ENCODE assay signal across 8 cellular contexts in the genomic region with DNA sequence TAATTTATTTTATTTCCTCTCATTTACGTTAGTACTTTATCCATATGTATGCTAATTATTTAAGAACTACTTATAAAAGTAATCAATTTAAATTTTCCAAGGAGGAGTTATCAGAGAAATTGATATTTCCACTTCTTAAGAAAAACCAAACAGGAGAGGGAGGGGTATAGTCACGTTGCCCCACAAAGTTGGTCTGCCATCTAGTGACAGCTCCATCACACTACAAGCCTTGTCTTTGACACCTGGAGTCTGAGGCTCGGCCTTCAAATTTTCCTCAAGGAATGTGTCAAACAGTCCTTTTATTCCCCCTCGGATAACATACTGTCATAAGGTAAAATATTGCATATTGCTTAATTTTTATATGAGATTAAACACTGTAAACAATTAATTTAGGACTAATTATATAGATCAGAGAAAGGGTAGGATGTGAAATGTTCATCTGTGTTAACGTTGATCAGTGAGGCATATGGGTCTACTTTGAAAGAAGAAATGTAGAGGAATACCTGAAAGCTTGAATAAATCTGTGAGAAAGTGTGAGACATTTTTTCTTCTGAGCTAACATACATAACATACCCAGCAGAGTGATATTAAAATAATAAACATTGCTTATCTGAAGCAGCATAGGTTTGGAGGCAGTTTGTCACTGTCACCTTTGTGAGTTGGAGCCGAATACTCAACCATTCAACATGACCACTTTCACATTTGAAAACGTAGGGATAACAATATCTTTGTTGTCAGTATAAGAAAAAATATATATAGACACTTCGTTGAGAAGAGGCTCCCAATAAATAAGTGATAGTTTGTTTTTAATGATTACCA.
DNase-seq lines count a peak whose midpoint lies in the region; ATAC-seq and TF ChIP-seq lines count a peak whose summit lies in the region.

No MANE protein-coding gene starts in this region.

- ATAC-seq in natural killer cell, result peak in 2 of 3 donors; percentile 45 to 55
- ATAC-seq in natural killer cell treated with Interleukin-12 subunit alpha and Interleukin-12 subunit beta and Interleukin-15 and Interleukin-18, amount 100 ng/mL, for 72 hours, result no peak
- ATAC-seq in GM21390 (IDR thresholded peaks at IDR 0.05; ENCODE audit: unreplicated experiment), result peak; percentile 92
- ATAC-seq in HG03521 (IDR thresholded peaks at IDR 0.05; ENCODE audit: unreplicated experiment), result peak; percentile 93
- no peak for ATAC-seq in GM18517 (IDR thresholded peaks at IDR 0.05; ENCODE audit: unreplicated experiment)

- H3K4me3 Mint-ChIP-seq in natural killer cell, result no peak overlapping the region
- H3K4me3 Mint-ChIP-seq in natural killer cell treated with Interleukin-12 subunit alpha and Interleukin-12 subunit beta and Interleukin-15 and Interleukin-18, amount 100 ng/mL, for 72 hours, result no peak overlapping the region

- no peaks in the 10 kb centered on the region for H3K4me1 ChIP-seq in osteoblast (ENCODE audit: insufficient read depth, low read length)

- H3K27ac ChIP-seq in epithelial cell of prostate (no peak overlapping the region), osteoblast (ENCODE audit: low read depth, low read length) (no peak overlapping the region)

- H3K27ac Mint-ChIP-seq in natural killer cell, result no peak overlapping the region
- no peak overlapping the region for H3K27ac Mint-ChIP-seq in natural killer cell treated with Interleukin-12 subunit alpha and Interleukin-12 subunit beta and Interleukin-15 and Interleukin-18, amount 100 ng/mL, for 72 hours

- no peaks in the 10 kb centered on the region for H3K79me2 ChIP-seq in osteoblast (ENCODE audit: insufficient read depth, low read length)

- TF ChIP-seq CTCF in natural killer cell (IDR thresholded peaks at IDR 0.05) (no peak), osteoblast (IDR thresholded peaks at IDR 0.05; ENCODE audit: extremely low read depth, low read depth, low read length) (peak; percentile 71)

- intact Hi-C loops in natural killer cell (cut with micrococcal nuclease), result loop anchor here (1.0 kb wide), 1 partner anchor 349 kb away; no protein-coding TSS in a partner anchor

- no peaks in the 10 kb centered on the region for H3K36me3 Mint-ChIP-seq in natural killer cell
- H3K36me3 Mint-ChIP-seq in natural killer cell treated with Interleukin-12 subunit alpha and Interleukin-12 subunit beta and Interleukin-15 and Interleukin-18, amount 100 ng/mL, for 72 hours, result no peaks in the 10 kb centered on the region

- no peak for DNase-seq in natural killer cell
- no peak for DNase-seq in natural killer cell treated with Interleukin-12 subunit alpha and Interleukin-12 subunit beta and Interleukin-15 and Interleukin-18, amount 100 ng/mL, for 72 hours (ENCODE audit: low spot score)
- DNase-seq in RKO (ENCODE audit: low spot score), result peak; percentile 61
- DNase-seq in epithelial cell of prostate (ENCODE audit: low read depth, low spot score), result peak; percentile 14
- DNase-seq in osteoblast (ENCODE audit: insufficient read length, low spot score, missing footprints), result peak; percentile 54

- H3K4me1 Mint-ChIP-seq in natural killer cell, result no peaks in the 10 kb centered on the region
- H3K4me1 Mint-ChIP-seq in natural killer cell treated with Interleukin-12 subunit alpha and Interleukin-12 subunit beta and Interleukin-15 and Interleukin-18, amount 100 ng/mL, for 72 hours (ENCODE audit: low read depth in 2 of 2), result no peaks in the 10 kb centered on the region

- no peaks in the 10 kb centered on the region for H3K36me3 ChIP-seq in osteoblast (ENCODE audit: insufficient read depth, low read length)

- H2AFZ ChIP-seq in osteoblast (ENCODE audit: low read length), result no peak overlapping the region

- no peaks in the 10 kb centered on the region for H4K20me1 ChIP-seq in osteoblast (ENCODE audit: insufficient read depth, low read length)

- no peaks in the 10 kb centered on the region for H3K9me3 Mint-ChIP-seq in natural killer cell
- H3K9me3 Mint-ChIP-seq in natural killer cell treated with Interleukin-12 subunit alpha and Interleukin-12 subunit beta and Interleukin-15 and Interleukin-18, amount 100 ng/mL, for 72 hours, result no peaks in the 10 kb centered on the region

- H3K27me3 Mint-ChIP-seq in natural killer cell (ENCODE audit: low read depth in 2 of 2), result no peaks in the 10 kb centered on the region
- H3K27me3 Mint-ChIP-seq in natural killer cell treated with Interleukin-12 subunit alpha and Interleukin-12 subunit beta and Interleukin-15 and Interleukin-18, amount 100 ng/mL, for 72 hours, result peaks cover 4 to 9% of the 10 kb centered on the region in 2 donors

- no peak overlapping the region for H3K4me3 ChIP-seq in osteoblast (ENCODE audit: insufficient read depth, low read length)

- no peaks in the 10 kb centered on the region for H3K27me3 ChIP-seq in osteoblast (ENCODE audit: insufficient read depth, low read length)

- H3K4me2 ChIP-seq in osteoblast (ENCODE audit: insufficient read depth, low read length), result no peak overlapping the region

- no peaks in the 10 kb centered on the region for H3K9me3 ChIP-seq in osteoblast (ENCODE audit: low read depth, low read length)

Comparison
In these comparisons a context has a peak if more than half of its experiments do, and no peak if none do; other contexts are left out.
1. ATAC-seq: peak in natural killer cell (2 of 3), GM21390 (single experiment) and HG03521 (single experiment); none in natural killer cell treated with Interleukin-12 subunit alpha and Interleukin-12 subunit beta and Interleukin-15 and Interleukin-18, amount 100 ng/mL, for 72 hours (0 of 2) and GM18517 (single experiment).
2. DNase-seq: peak in RKO (single experiment), epithelial cell of prostate (single experiment) and osteoblast (single experiment); none in natural killer cell (single experiment) and natural killer cell treated with Interleukin-12 subunit alpha and Interleukin-12 subunit beta and Interleukin-15 and Interleukin-18, amount 100 ng/mL, for 72 hours (single experiment).